ENCODE assay signal across 9 cellular contexts in the genomic region with DNA sequence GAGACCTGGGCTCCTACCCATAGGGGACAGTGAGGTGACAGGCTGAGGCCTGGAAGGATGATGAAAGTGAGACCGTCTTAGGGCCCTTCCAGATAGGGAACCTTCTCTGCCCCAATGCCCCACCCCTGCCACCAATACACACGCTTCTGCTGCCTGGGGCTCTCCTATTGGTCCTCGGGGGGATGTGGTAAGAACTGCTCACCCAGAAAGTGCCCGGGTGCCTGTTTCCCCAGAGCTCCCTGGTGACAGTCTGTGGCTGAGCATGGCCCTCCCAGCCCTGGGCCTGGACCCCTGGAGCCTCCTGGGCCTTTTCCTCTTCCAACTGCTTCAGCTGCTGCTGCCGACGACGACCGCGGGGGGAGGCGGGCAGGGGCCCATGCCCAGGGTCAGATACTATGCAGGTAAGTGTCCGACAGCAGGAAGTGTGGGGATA. TPM values are rescaled to one million over a fixed set of nuclear protein-coding genes. Genes with fewer than 3 reads are reported as not detected.
DNase-seq lines count a peak whose midpoint lies in the region; ATAC-seq, FAIRE-seq and TF ChIP-seq lines count a peak whose summit lies in the region.
"Had no signal": no experiment of that assay in that cellular context is flagged by ENCODE, and none has a peak within 500 bp of the region (broad histone marks: within the 10 kb centered on the region; RNA-seq: fewer than 3 reads in every experiment).

No MANE protein-coding gene starts in this region.

- no peaks in the 10 kb centered on the region for H3K9me1 ChIP-seq in K562 (ENCODE audit: control insufficient read depth, insufficient read depth, low read length)

- in situ Hi-C loops in K562 (cut with MboI): no loop called here

- H3K9ac ChIP-seq in K562 (ENCODE audit: insufficient read depth in 1 of 2, low read depth in 2 of 2, low read length in 2 of 2): no peak overlapping the region

- CTCF ChIA-PET in K562 (lab: Yijun Ruan, JAX; ENCODE audit: low intra/inter-chr PET ratio): no interaction called here

- POLR2A ChIA-PET in K562 (lab: Yijun Ruan, JAX): interaction anchor here (0.8 to 3.1 kb wide), 3 partner anchors 10 to 45 kb away, joined by 3 to 15 read pairs (median 8); no protein-coding TSS in a partner anchor

- no peak for TF ChIP-seq CTCF in C4-2B (conservative IDR thresholded peaks at IDR 0.05)
- TF ChIP-seq CTCF in K562 (IDR thresholded peaks at IDR 0.05 in 2 of 3, conservative IDR thresholded peaks at IDR 0.05 in 1 of 3; ENCODE audit: insufficient read depth in 2 of 3, low read depth in 1 of 3, low read length in 3 of 3): no peak
- TF ChIP-seq CTCF in BE2C (IDR thresholded peaks at IDR 0.05; ENCODE audit: low read depth, low read length): no peak

- 0 out of 2 replicates have a peak, but pooled peaks cover 6% of the 10 kb centered on the region for H4K20me1 ChIP-seq in K562 (replicated peaks; ENCODE audit: control insufficient read depth, insufficient read depth, low read length)

- no peak for TF ChIP-seq POLR2A in K562 (conservative IDR thresholded peaks at IDR 0.05)

- H3K4me3 ChIP-seq in K562 (no peak overlapping the region), BE2C (ENCODE audit: low read depth, low read length) (no peak overlapping the region)
- H3K4me3 ChIP-seq: adrenal gland had no signal

- intact Hi-C loops in K562 (cut with micrococcal nuclease): no loop called here

- peaks cover 3 to 8% of the 10 kb centered on the region in 2 experiments; a peak in 1 of 5 replicates for H3K27me3 ChIP-seq in K562 (ENCODE audit: control insufficient read depth in 2 of 2, insufficient read depth in 2 of 2, low read length in 2 of 2)
- H3K27me3 ChIP-seq in BE2C: no peaks in the 10 kb centered on the region
- H3K27me3 ChIP-seq: adrenal gland had no signal

- no peaks in the 10 kb centered on the region for H3K9me3 ChIP-seq in K562 (replicated peaks; ENCODE audit: control insufficient read depth, insufficient read depth, low read depth, low read length)
- no peaks in the 10 kb centered on the region for H3K9me3 ChIP-seq in BE2C
- H3K9me3 ChIP-seq: adrenal gland had no signal

- DNase-seq in K562 (ENCODE audit: extremely low read depth in 1 of 4, low spot score in 3 of 4): no peak
- DNase-seq in stimulated activated CD4-positive, alpha-beta T cell treated with anti-CD3 and anti-CD28 coated beads, Interleukin-4, amount 100 ng/mL, for 1 hour: peak; percentile 26
- DNase-seq in BE2C: no peak
- DNase-seq in foreskin melanocyte: no peak
- DNase-seq in DMS114 treated with DMSO at 0.1 percent for 48 hours (lab: John Stamatoyannopoulos, UW; ENCODE audit: unreplicated experiment): no peak

- no peak overlapping the region for H3K4me2 ChIP-seq in K562 (ENCODE audit: insufficient read depth, low read length)

- H3K4me1 ChIP-seq in K562 (replicated peaks in 1 of 2; ENCODE audit: control insufficient read depth in 2 of 2, insufficient read depth in 2 of 2, low read length in 2 of 2): peaks cover 0 to 9% of the 10 kb centered on the region in 2 experiments; a peak in 3 of 5 replicates
- H3K4me1 ChIP-seq in BE2C: no peaks in the 10 kb centered on the region
- H3K4me1 ChIP-seq: adrenal gland had no signal

- H2AFZ ChIP-seq in K562 (ENCODE audit: low read depth, low read length): 0 out of 2 replicates have a peak overlapping the region, but pooled peaks have one; percentile 14

- ATAC-seq in GM19035 (IDR thresholded peaks at IDR 0.05; ENCODE audit: unreplicated experiment): peak; percentile 43
- ATAC-seq in HG03460 (IDR thresholded peaks at IDR 0.05; ENCODE audit: unreplicated experiment): peak; percentile 53
- ATAC-seq in K562: peak; percentile 18; the same call in 2 of the 3 replicates

- WGBS in K562 (ENCODE audit: insufficient coverage, low coverage, missing lambda C conversion rate): 42% methylated on average over 11 of the region's 11 CpGs

- TF ChIP-seq EP300 in K562 (IDR thresholded peaks at IDR 0.05; ENCODE audit: low read length): no peak

- TF ChIP-seq RAD21 in K562 (CRISPR knock-in tag; conservative IDR thresholded peaks at IDR 0.05 in 1 of 2, IDR thresholded peaks at IDR 0.05 in 1 of 2): no peak

- no TSS peak for BruUV-seq in K562 (replicated peaks; lab: Mats Ljungman, UMichigan)

- H3K79me2 ChIP-seq in K562 (ENCODE audit: control insufficient read depth, insufficient read depth, low read length): no peaks in the 10 kb centered on the region

- FAIRE-seq in K562 (lab: Jason Lieb, UNC): no peak

- no peaks in the 10 kb centered on the region for H3K36me3 ChIP-seq in K562 (ENCODE audit: control insufficient read depth, insufficient read depth, low read length)
- H3K36me3 ChIP-seq in BE2C: no peaks in the 10 kb centered on the region
- H3K36me3 ChIP-seq: adrenal gland had no signal

- H3K27ac ChIP-seq in C4-2B (peak overlapping the region; percentile 79), K562 (ENCODE audit: extremely low read depth, low read depth, low read length) (no peak overlapping the region)
- H3K27ac ChIP-seq: adrenal gland had no signal

RNA-seq across cellular contexts. Expression of a gene that starts 0.9 kb away (rescaled TPM):
- 2.6 and 4.3 TPM in 2 replicates for total RNA-seq in K562 (2011; cell fraction: chromatin; rRNA removed; ENCODE audit: low replicate concordance)
- 3.5 and 4.1 TPM in 2 replicates for total RNA-seq in K562 (2011; cell fraction: nucleolus; rRNA removed)
- total RNA-seq in K562 (2011; cell fraction: nucleoplasm; rRNA removed): 3.1 and 4.4 TPM in 2 replicates
- total RNA-seq in K562 (2014; rRNA removed) (0.45 and 0.49 TPM in 2 replicates), K562 (2014; rRNA removed; fragmentation: Illumina TruSeq; extraction: Trizol) (0.38 and 0.40 TPM in 2 replicates), K562 (2015; rRNA removed; fragmentation: Illumina TruSeq; extraction: Trizol) (0.40 and 0.72 TPM in 2 replicates), K562 (2021) (1.4 and 1.9 TPM in 2 replicates)
- polyA plus RNA-seq in K562 (2011; rRNA removed) (1.7 and 3.2 TPM in 2 replicates), K562 (2014; fragmentation: Illumina TruSeq; extraction: Trizol) (0.79 and 1.1 TPM in 2 replicates), K562 (2014; fragmentation: Nextera tagmentation; extraction: Ambion mirVana) (under 1 TPM; 0.04 to 0.06 TPM), K562 (2014; rRNA removed) (1.0 and 1.5 TPM in 2 replicates)
- 2.0 and 2.8 TPM in 2 replicates for polyA plus RNA-seq in K562 (2011; cell fraction: cytosol; rRNA removed)
- polyA plus RNA-seq in K562 (2011; cell fraction: nucleus; rRNA removed): 15.5 and 18.8 TPM in 2 replicates
- polyA plus RNA-seq in K562 (2012): 0.77 and 2.6 TPM in 2 replicates
- polyA minus RNA-seq in K562 (2011; rRNA and poly(A)+ RNA removed): 0.53 and 0.96 TPM in 2 replicates
- polyA minus RNA-seq in K562 (2011; cell fraction: cytosol; rRNA and poly(A)+ RNA removed): 1.7 and 2.1 TPM in 2 replicates
- polyA minus RNA-seq in K562 (2011; cell fraction: nucleus; rRNA and poly(A)+ RNA removed): 1.3 and 2.0 TPM in 2 replicates
- 1.6 TPM for polyA plus RNA-seq in BE2C (2012; ENCODE audit: insufficient read depth, insufficient read length, low read depth)

RNA-seq across cellular contexts. Expression of a gene that starts 39.6 kb away (rescaled TPM):
- total RNA-seq in K562 (2011; cell fraction: chromatin; rRNA removed; ENCODE audit: low replicate concordance): 27.5 and 49.0 TPM in 2 replicates
- 26.7 and 31.0 TPM in 2 replicates for total RNA-seq in K562 (2011; cell fraction: nucleolus; rRNA removed)
- total RNA-seq in K562 (2011; cell fraction: nucleoplasm; rRNA removed): 35.9 and 47.6 TPM in 2 replicates
- total RNA-seq in K562 (2014; rRNA removed) (9.0 and 13.9 TPM in 2 replicates), K562 (2014; rRNA removed; fragmentation: Illumina TruSeq; extraction: Trizol) (11.9 and 12.2 TPM in 2 replicates), K562 (2015; rRNA removed; fragmentation: Illumina TruSeq; extraction: Trizol) (12.2 and 12.5 TPM in 2 replicates), K562 (2021) (12.7 and 16.2 TPM in 2 replicates)
- polyA plus RNA-seq in K562 (2011; rRNA removed) (21.8 and 27.7 TPM in 2 replicates), K562 (2014; fragmentation: Illumina TruSeq; extraction: Trizol) (22.8 and 25.2 TPM in 2 replicates), K562 (2014; fragmentation: Nextera tagmentation; extraction: Ambion mirVana) (1 to 10 TPM; 4.4 to 7.5 TPM), K562 (2014; rRNA removed) (11.2 and 12.8 TPM in 2 replicates)
- polyA plus RNA-seq in K562 (2011; cell fraction: cytosol; rRNA removed): 18.8 and 22.8 TPM in 2 replicates
- polyA plus RNA-seq in K562 (2011; cell fraction: nucleus; rRNA removed): 22.5 and 23.8 TPM in 2 replicates
- polyA plus RNA-seq in K562 (2012): 8.6 and 12.8 TPM in 2 replicates
- polyA minus RNA-seq in K562 (2011; rRNA and poly(A)+ RNA removed): 22.9 and 29.2 TPM in 2 replicates
- polyA minus RNA-seq in K562 (2011; cell fraction: cytosol; rRNA and poly(A)+ RNA removed): 9.1 and 11.3 TPM in 2 replicates
- polyA minus RNA-seq in K562 (2011; cell fraction: nucleus; rRNA and poly(A)+ RNA removed): 7.4 and 9.0 TPM in 2 replicates
- polyA plus RNA-seq in BE2C (2012; ENCODE audit: insufficient read depth, insufficient read length, low read depth): 47.2 TPM

RNA-seq across cellular contexts. Expression of a gene that starts 39.8 kb away (rescaled TPM):
- total RNA-seq in K562 (2011; cell fraction: chromatin; rRNA removed; ENCODE audit: low replicate concordance): 84.8 and 209 TPM in 2 replicates
- total RNA-seq in K562 (2011; cell fraction: nucleolus; rRNA removed): 154 and 172 TPM in 2 replicates
- total RNA-seq in K562 (2011; cell fraction: nucleoplasm; rRNA removed): 95.4 and 117 TPM in 2 replicates
- total RNA-seq in K562 (2014; rRNA removed) (250 and 267 TPM in 2 replicates), K562 (2014; rRNA removed; fragmentation: Illumina TruSeq; extraction: Trizol) (41.3 and 44.0 TPM in 2 replicates), K562 (2015; rRNA removed; fragmentation: Illumina TruSeq; extraction: Trizol) (89.1 and 97.7 TPM in 2 replicates), K562 (2021) (347 and 354 TPM in 2 replicates)
- polyA plus RNA-seq in K562 (2011; rRNA removed) (88.2 and 129 TPM in 2 replicates), K562 (2014; fragmentation: Illumina TruSeq; extraction: Trizol) (77.1 and 104 TPM in 2 replicates), K562 (2014; fragmentation: Nextera tagmentation; extraction: Ambion mirVana) (1 to 10 TPM in 1 of 2 experiments, under 1 TPM in 1; 1.00 to 4.5 TPM), K562 (2014; rRNA removed) (123 and 166 TPM in 2 replicates)
- 116 and 274 TPM in 2 replicates for polyA plus RNA-seq in K562 (2011; cell fraction: cytosol; rRNA removed)
- 154 and 164 TPM in 2 replicates for polyA plus RNA-seq in K562 (2011; cell fraction: nucleus; rRNA removed)
- 193 TPM in 2 replicates for polyA plus RNA-seq in K562 (2012)
- 104 and 109 TPM in 2 replicates for polyA minus RNA-seq in K562 (2011; rRNA and poly(A)+ RNA removed)
- 151 and 176 TPM in 2 replicates for polyA minus RNA-seq in K562 (2011; cell fraction: cytosol; rRNA and poly(A)+ RNA removed)
- polyA minus RNA-seq in K562 (2011; cell fraction: nucleus; rRNA and poly(A)+ RNA removed): 47.4 and 69.6 TPM in 2 replicates
- polyA plus RNA-seq in BE2C (2012; ENCODE audit: insufficient read depth, insufficient read length, low read depth): 312 TPM

RNA-seq across cellular contexts. Expression of a gene that starts 58.5 kb away (rescaled TPM):
- 31.8 and 57.2 TPM in 2 replicates for total RNA-seq in K562 (2011; cell fraction: chromatin; rRNA removed; ENCODE audit: low replicate concordance)
- total RNA-seq in K562 (2011; cell fraction: nucleolus; rRNA removed): 34.9 and 36.7 TPM in 2 replicates
- 40.1 and 51.5 TPM in 2 replicates for total RNA-seq in K562 (2011; cell fraction: nucleoplasm; rRNA removed)
- total RNA-seq in K562 (2014; rRNA removed): 88.4 and 88.8 TPM in 2 replicates
- 44.2 and 50.3 TPM in 2 replicates for total RNA-seq in K562 (2014; rRNA removed; fragmentation: Illumina TruSeq; extraction: Trizol)
- 61.5 and 63.0 TPM in 2 replicates for total RNA-seq in K562 (2015; rRNA removed; fragmentation: Illumina TruSeq; extraction: Trizol)
- 69.8 and 71.0 TPM in 2 replicates for total RNA-seq in K562 (2021)
- 74.1 and 79.0 TPM in 2 replicates for polyA plus RNA-seq in K562 (2011; rRNA removed)
- polyA plus RNA-seq in K562 (2011; cell fraction: cytosol; rRNA removed): 146 and 169 TPM in 2 replicates
- polyA plus RNA-seq in K562 (2011; cell fraction: nucleus; rRNA removed): 53.6 and 54.3 TPM in 2 replicates
- polyA plus RNA-seq in K562 (2012): 52.9 and 60.4 TPM in 2 replicates
- polyA plus RNA-seq in K562 (2014; fragmentation: Illumina TruSeq; extraction: Trizol): 80.5 and 82.2 TPM in 2 replicates
- polyA plus RNA-seq in K562 (2014; fragmentation: Nextera tagmentation; extraction: Ambion mirVana): 10 to 100 TPM in 1 of 2 experiments, 1 to 10 TPM in 1; 9.4 to 18.9 TPM
- 89.5 and 92.9 TPM in 2 replicates for polyA plus RNA-seq in K562 (2014; rRNA removed)
- polyA minus RNA-seq in K562 (2011; rRNA and poly(A)+ RNA removed): 28.4 and 28.8 TPM in 2 replicates
- polyA minus RNA-seq in K562 (2011; cell fraction: cytosol; rRNA and poly(A)+ RNA removed): 22.6 and 27.6 TPM in 2 replicates
- polyA minus RNA-seq in K562 (2011; cell fraction: nucleus; rRNA and poly(A)+ RNA removed): 7.7 and 9.9 TPM in 2 replicates
- polyA plus RNA-seq in BE2C (2012; ENCODE audit: insufficient read depth, insufficient read length, low read depth): 107 TPM
